In genomic region chr6:158232445-158233213, GRCh38 we compare ENCODE assay signal across 1 cellular context.
TF ChIP-seq lines count a peak whose summit lies in the region.

No MANE protein-coding gene starts in this region.

TF ChIP-seq in SK-N-SH, 30 proteins besides CTCF, POLR2A, EP300 and RAD21 (continued from another document):
- TF ChIP-seq EZH2phosphoT487 (IDR thresholded peaks at IDR 0.05; ENCODE audit: borderline replicate concordance, low read depth) (no peak), GATA2 (CRISPR knock-in tag; IDR thresholded peaks at IDR 0.05) (no peak), YY1 (IDR thresholded peaks at IDR 0.05; ENCODE audit: low read depth) (no peak), SIN3A (IDR thresholded peaks at IDR 0.05; ENCODE audit: borderline replicate concordance, low read depth, low read length) (peak; percentile 28; the same call in 1 of the 2 replicates), CHD2 (IDR thresholded peaks at IDR 0.05; ENCODE audit: low read length, partially characterized antibody) (peak; percentile 60), FOXM1 (IDR thresholded peaks at IDR 0.05; ENCODE audit: low read depth) (no peak), ZBTB33 (IDR thresholded peaks at IDR 0.05; ENCODE audit: borderline replicate concordance, low read depth) (no peak), POLR2AphosphoS5 (IDR thresholded peaks at IDR 0.05; ENCODE audit: low read depth, low read length) (no peak), MEF2A (IDR thresholded peaks at IDR 0.05; ENCODE audit: borderline replicate concordance, low read depth) (no peak), USF2 (IDR thresholded peaks at IDR 0.05; ENCODE audit: borderline replicate concordance, low read depth, low read length) (no peak), MXI1 (IDR thresholded peaks at IDR 0.05; ENCODE audit: low read depth, low read length) (peak; percentile 75; the same call in 1 of the 2 replicates), TAF1 (IDR thresholded peaks at IDR 0.05; ENCODE audit: borderline replicate concordance, low read depth, low read length) (no peak), MAX (IDR thresholded peaks at IDR 0.05; ENCODE audit: low read depth) (peak; percentile 51; the same call in 1 of the 2 replicates), NRF1 (IDR thresholded peaks at IDR 0.05; ENCODE audit: low read depth, low read length) (no peak)
